In genomic region chr19:52464798-52465470, GRCh38 we compare ENCODE assay signal across 12 cellular contexts. TPM values are rescaled to one million over a fixed set of nuclear protein-coding genes. Genes with fewer than 3 reads are reported as not detected.
DNase-seq lines count a peak whose midpoint lies in the region; ATAC-seq and TF ChIP-seq lines count a peak whose summit lies in the region.
"Had no signal": no experiment of that assay in that cellular context is flagged by ENCODE, and none has a peak within 500 bp of the region (broad histone marks: within the 10 kb centered on the region; RNA-seq: fewer than 3 reads in every experiment).

No MANE protein-coding gene starts in this region.

- H4K20me1 ChIP-seq in smooth muscle cell (ENCODE audit: low read depth) = no peaks in the 10 kb centered on the region

- peak; percentile 45 for TF ChIP-seq CTCF in WERI-Rb-1 (IDR thresholded peaks at IDR 0.05; ENCODE audit: low read depth, low read length)
- TF ChIP-seq CTCF in smooth muscle cell (IDR thresholded peaks at IDR 0.05; ENCODE audit: borderline replicate concordance, insufficient read depth, poor library complexity, severe bottlenecking) = peak; percentile 18

- no peak for ATAC-seq in GM21515 (IDR thresholded peaks at IDR 0.05; ENCODE audit: unreplicated experiment)
- ATAC-seq in GM19452 (IDR thresholded peaks at IDR 0.05; ENCODE audit: unreplicated experiment) = no peak
- ATAC-seq in HG03565 (IDR thresholded peaks at IDR 0.05; ENCODE audit: unreplicated experiment) = no peak

- no peaks in the 10 kb centered on the region for H3K4me1 ChIP-seq in smooth muscle cell (ENCODE audit: low read depth)

- no peak overlapping the region for H2AFZ ChIP-seq in smooth muscle cell (ENCODE audit: low read depth)

- H3K9me3 ChIP-seq in WERI-Rb-1 (ENCODE audit: severe bottlenecking) (peaks cover 9% of the 10 kb centered on the region), smooth muscle cell (replicated peaks; ENCODE audit: low read depth) (peaks cover 10% of the 10 kb centered on the region)

- H3K27me3 ChIP-seq in WERI-Rb-1 (ENCODE audit: insufficient read depth, low read depth, severe bottlenecking) = no peaks in the 10 kb centered on the region
- no peaks in the 10 kb centered on the region for H3K27me3 ChIP-seq in smooth muscle cell (ENCODE audit: low read depth)

- H3K4me3 ChIP-seq in WERI-Rb-1 (ENCODE audit: low read depth, low read length) (no peak overlapping the region), smooth muscle cell (no peak overlapping the region)

- peak overlapping the region; percentile 39; the same call in 1 of the 2 replicates for H3K27ac ChIP-seq in WERI-Rb-1
- H3K27ac ChIP-seq in smooth muscle cell (ENCODE audit: low read depth) = no peak overlapping the region

- no peak overlapping the region for H3K9ac ChIP-seq in smooth muscle cell (ENCODE audit: low read depth)

- WGBS in smooth muscle cell (ENCODE audit: low lambda C conversion rate) = 52% methylated on average over 14 of the region's 14 CpGs

- H3K4me2 ChIP-seq in smooth muscle cell = no peak overlapping the region

- DNase-seq in NCI-H1092 (lab: John Stamatoyannopoulos, UW) = peak; percentile 10
- DNase-seq in NCI-H1092 treated with DMSO at 0.1 percent for 48 hours (lab: John Stamatoyannopoulos, UW) = no peak
- DNase-seq in NCI-H187 treated with DMSO at 0.1 percent for 48 hours (lab: John Stamatoyannopoulos, UW) = peak; percentile 3
- DNase-seq in WERI-Rb-1 = peak; percentile 82
- no peak for DNase-seq in smooth muscle cell (lab: John Stamatoyannopoulos, UW; ENCODE audit: unreplicated experiment)
- DNase-seq: GF-D8, KBM-7 had no signal

- H3K36me3 ChIP-seq in WERI-Rb-1 (peaks cover 17% of the 10 kb centered on the region), smooth muscle cell (ENCODE audit: low read depth) (no peaks in the 10 kb centered on the region)

- H3K79me2 ChIP-seq in smooth muscle cell (ENCODE audit: low read depth) = no peaks in the 10 kb centered on the region

- no peaks in the 10 kb centered on the region for H3F3A ChIP-seq in smooth muscle cell (ENCODE audit: low read depth)

RNA-seq across cellular contexts. Expression of gene ZNF578, which starts 11.6 kb away (rescaled TPM):
- 0.04 and 0.99 TPM in 2 replicates for total RNA-seq in smooth muscle cell
- polyA plus RNA-seq in smooth muscle cell = 0.12 TPM in 1 of 2 replicates, not detected in the other
- total RNA-seq: astrocyte had no signal

RNA-seq across cellular contexts. Expression of gene ZNF534, which starts 36.0 kb away (rescaled TPM):
- total RNA-seq in smooth muscle cell = not detected in 2 replicates
- 0.23 and 0.54 TPM in 2 replicates for polyA plus RNA-seq in smooth muscle cell
- total RNA-seq: astrocyte, endothelial cell of umbilical vein had no signal
- polyA plus RNA-seq: endothelial cell of umbilical vein had no signal

Comparison
In these comparisons a context has a peak if more than half of its experiments do, and no peak if none do; other contexts are left out.
1. DNase-seq: peak in NCI-H1092 (single experiment), NCI-H187 treated with DMSO at 0.1 percent for 48 hours (single experiment) and WERI-Rb-1 (single experiment); none in NCI-H1092 treated with DMSO at 0.1 percent for 48 hours (single experiment) and smooth muscle cell (single experiment).